Comparison of ENCODE assay signal across 12 cellular contexts in genomic region chr21:31117046-31117916, GRCh38.
DNase-seq lines count a peak whose midpoint lies in the region; ATAC-seq, FAIRE-seq and TF ChIP-seq lines count a peak whose summit lies in the region.
"Had no signal": no experiment of that assay in that cellular context is flagged by ENCODE, and none has a peak within 500 bp of the region (broad histone marks: within the 10 kb centered on the region; RNA-seq: fewer than 3 reads in every experiment).

No MANE protein-coding gene starts in this region.

- no peak for ATAC-seq in GM21360 (IDR thresholded peaks at IDR 0.05; ENCODE audit: unreplicated experiment)
- no peak for ATAC-seq in HG02870 (IDR thresholded peaks at IDR 0.05; ENCODE audit: unreplicated experiment)

- FAIRE-seq in urothelium cell line (lab: Jason Lieb, UNC) = peak; percentile 81
- FAIRE-seq: small intestine had no signal

- peak; percentile 19 for DNase-seq in stimulated activated CD4-positive, alpha-beta T cell treated with anti-CD3 and anti-CD28 coated beads, Interleukin-15, amount 100 ng/mL, for 24 hours
- DNase-seq in stimulated activated CD4-positive, alpha-beta T cell treated with anti-CD3 and anti-CD28 coated beads, Interleukin-2, amount 100 ng/mL, for 24 hours = no peak
- peak; percentile 41 to 58 for DNase-seq in SW 1271 (lab: John Stamatoyannopoulos, UW)
- peak; percentile 80 for DNase-seq in fibroblast of the aortic adventitia (ENCODE audit: low read depth)
- DNase-seq in urothelium cell line (ENCODE audit: low spot score) = peak; percentile 85
- DNase-seq in DMS 273 treated with DMSO at 0.1 percent for 48 hours (lab: John Stamatoyannopoulos, UW) = no peak
- DNase-seq: activated CD4-positive, alpha-beta T cell treated with anti-CD3 and anti-CD28 coated beads, Interleukin-2, amount 50 U/mL, for 48 hours; head of caudate nucleus; small intestine had no signal

- H3K4me3 ChIP-seq in fibroblast of the aortic adventitia (ENCODE audit: low read depth, low read length) = no peak overlapping the region
- H3K4me3 ChIP-seq: vagina had no signal

- peak; percentile 18 for TF ChIP-seq CTCF in fibroblast of the aortic adventitia (IDR thresholded peaks at IDR 0.05; ENCODE audit: insufficient read depth, low read length)

Comparison
In these comparisons a context has a peak if more than half of its experiments do, and no peak if none do; other contexts are left out.
1. DNase-seq: peak in stimulated activated CD4-positive, alpha-beta T cell treated with anti-CD3 and anti-CD28 coated beads, Interleukin-15, amount 100 ng/mL, for 24 hours (single experiment), SW 1271 (2 of 2), fibroblast of the aortic adventitia (single experiment) and urothelium cell line (single experiment); none in stimulated activated CD4-positive, alpha-beta T cell treated with anti-CD3 and anti-CD28 coated beads, Interleukin-2, amount 100 ng/mL, for 24 hours (0 of 2) and DMS 273 treated with DMSO at 0.1 percent for 48 hours (single experiment).